ENCODE assay signal across 14 cellular contexts in genomic region chr15:60557157-60557556, GRCh38.
DNase-seq lines count a peak whose midpoint lies in the region; ATAC-seq and TF ChIP-seq lines count a peak whose summit lies in the region.
"Had no signal": no experiment of that assay in that cellular context is flagged by ENCODE, and none has a peak within 500 bp of the region (broad histone marks: within the 10 kb centered on the region; RNA-seq: fewer than 3 reads in every experiment).

No MANE protein-coding gene starts in this region.

- no peak for TF ChIP-seq CTCF in GM13977 (IDR thresholded peaks at IDR 0.05; ENCODE audit: extremely low read depth, insufficient read depth, missing control alignments)

- H3K9me3 Mint-ChIP-seq in central memory CD8-positive, alpha-beta T cell: no peaks in the 10 kb centered on the region
- H3K9me3 Mint-ChIP-seq in stimulated activated effector memory CD8-positive, alpha-beta T cell treated with anti-CD3 and anti-CD28 coated beads, Interleukin-12 subunit alpha, Interleukin-12 subunit beta, amount 100 ng/mL, for 72 hours: no peaks in the 10 kb centered on the region
- H3K9me3 Mint-ChIP-seq: H9 had no signal

- H3K4me3 Mint-ChIP-seq in central memory CD8-positive, alpha-beta T cell: peak overlapping the region; percentile 39
- H3K4me3 Mint-ChIP-seq in stimulated activated effector memory CD8-positive, alpha-beta T cell treated with anti-CD3 and anti-CD28 coated beads, Interleukin-12 subunit alpha, Interleukin-12 subunit beta, amount 100 ng/mL, for 72 hours: peak overlapping the region; percentile 57
- H3K4me3 Mint-ChIP-seq: CD14-positive monocyte, H9 had no signal

- peak overlapping the region; percentile 82 for H3K27ac Mint-ChIP-seq in central memory CD8-positive, alpha-beta T cell (ENCODE audit: low read depth)
- H3K27ac Mint-ChIP-seq in stimulated activated effector memory CD8-positive, alpha-beta T cell treated with anti-CD3 and anti-CD28 coated beads, Interleukin-12 subunit alpha, Interleukin-12 subunit beta, amount 100 ng/mL, for 72 hours: peak overlapping the region; percentile 94
- H3K27ac Mint-ChIP-seq: CD14-positive monocyte had no signal

- peaks cover 73% of the 10 kb centered on the region for H3K4me1 Mint-ChIP-seq in central memory CD8-positive, alpha-beta T cell
- H3K4me1 Mint-ChIP-seq in stimulated activated effector memory CD8-positive, alpha-beta T cell treated with anti-CD3 and anti-CD28 coated beads, Interleukin-12 subunit alpha, Interleukin-12 subunit beta, amount 100 ng/mL, for 72 hours: peaks cover 74% of the 10 kb centered on the region
- H3K4me1 Mint-ChIP-seq: CD14-positive monocyte had no signal

- DNase-seq in GM13977 (ENCODE audit: low spot score) (peak; percentile 38), left colon (no peak)
- no peak for DNase-seq in central memory CD8-positive, alpha-beta T cell (ENCODE audit: low spot score in 2 of 2)
- DNase-seq in stimulated activated effector memory CD8-positive, alpha-beta T cell treated with anti-CD3 and anti-CD28 coated beads, Interleukin-12 subunit alpha, Interleukin-12 subunit beta, amount 100 ng/mL, for 72 hours (ENCODE audit: low spot score in 2 of 2): peak in 1 of 2 donors; percentile 49
- DNase-seq: foreskin melanocyte, H9, NCI-H2081, NCI-H774, RPMI8226, T-helper 9 cell had no signal

- in situ Hi-C loops in GM13977 (cut with MboI; ENCODE audit: low pct_unique_long_range_greater_than_20kb, low sequenced_read_pairs, unreplicated experiment): no loop called here

- intact Hi-C loops in left colon (cut with DNase I, micrococcal nuclease): no loop called here

- H3K27me3 Mint-ChIP-seq in central memory CD8-positive, alpha-beta T cell: no peaks in the 10 kb centered on the region

- ATAC-seq in HG03442 (IDR thresholded peaks at IDR 0.05; ENCODE audit: unreplicated experiment): peak; percentile 54
- peak; percentile 88 for ATAC-seq in central memory CD8-positive, alpha-beta T cell (replicated peaks; ENCODE audit: extremely low read depth, poor library complexity, severe bottlenecking)
- peak; percentile 94 for ATAC-seq in stimulated activated effector memory CD8-positive, alpha-beta T cell treated with anti-CD3 and anti-CD28 coated beads, Interleukin-12 subunit alpha, Interleukin-12 subunit beta, amount 100 ng/mL, for 72 hours
- no peak for ATAC-seq in left colon
- ATAC-seq in GM19395 (IDR thresholded peaks at IDR 0.05; ENCODE audit: unreplicated experiment): no peak
- ATAC-seq in GM21367 (IDR thresholded peaks at IDR 0.05; ENCODE audit: unreplicated experiment): no peak

- H3K36me3 Mint-ChIP-seq in central memory CD8-positive, alpha-beta T cell (ENCODE audit: insufficient read depth): peaks cover 29% of the 10 kb centered on the region
- H3K36me3 Mint-ChIP-seq in stimulated activated effector memory CD8-positive, alpha-beta T cell treated with anti-CD3 and anti-CD28 coated beads, Interleukin-12 subunit alpha, Interleukin-12 subunit beta, amount 100 ng/mL, for 72 hours: peaks cover 100% of the 10 kb centered on the region
- H3K36me3 Mint-ChIP-seq: CD14-positive monocyte had no signal

Comparison
In these comparisons a context has a peak if more than half of its experiments do, and no peak if none do; other contexts are left out.
1. ATAC-seq: peak in HG03442 (single experiment), central memory CD8-positive, alpha-beta T cell (single experiment) and stimulated activated effector memory CD8-positive, alpha-beta T cell treated with anti-CD3 and anti-CD28 coated beads, Interleukin-12 subunit alpha, Interleukin-12 subunit beta, amount 100 ng/mL, for 72 hours (single experiment); none in left colon (single experiment), GM19395 (single experiment) and GM21367 (single experiment).